29 cellular contexts compared by ENCODE assay signal in the genomic region with DNA sequence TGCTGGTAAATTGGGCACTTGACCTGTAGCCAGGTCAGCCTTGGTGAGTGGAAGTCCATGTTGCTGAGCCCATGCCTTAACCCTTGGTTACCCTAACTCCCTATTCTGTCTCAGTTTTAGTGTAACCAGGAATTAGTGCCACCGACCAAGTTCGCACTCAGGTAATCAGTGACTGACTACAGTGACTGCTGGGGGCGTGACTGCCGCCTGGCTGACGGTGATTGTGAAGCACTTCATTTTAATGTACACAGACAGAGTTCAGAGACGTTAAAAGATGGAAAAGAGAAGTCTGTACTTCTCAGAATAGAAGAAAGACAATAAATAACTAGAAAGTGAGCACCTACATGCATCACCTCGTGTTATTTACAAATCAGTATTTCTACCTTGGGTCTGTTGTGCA. TPM values are rescaled to one million over a fixed set of nuclear protein-coding genes. Genes with fewer than 3 reads are reported as not detected.
"Had no signal": no experiment of that assay in that cellular context is flagged by ENCODE, and none has a peak within 500 bp of the region (broad histone marks: within the 10 kb centered on the region; RNA-seq: fewer than 3 reads in every experiment).

No MANE protein-coding gene starts in this region.

- H3K4me3 ChIP-seq: PC-9, Peyer's patch, SJCRH30 had no signal

- ATAC-seq: HepG2, Right ventricle myocardium inferior, SK-N-SH treated with all-trans-retinoic acid at 6 μM for 48 hours had no signal

- H3K27ac ChIP-seq: HL-60, PC-9, Peyer's patch, SJCRH30 had no signal

- H3K27me3 ChIP-seq: Peyer's patch, SJCRH30 had no signal

- DNase-seq: KBM-7; MV-4-11; NCI-H1048; NCI-H1105; NCI-H1417; NCI-H1436 treated with DMSO at 0.1 percent for 48 hours; NCI-H1694; NCI-H187 treated with DMSO at 0.1 percent for 48 hours; NCI-H2029 treated with DMSO at 0.1 percent for 48 hours; NCI-H2107; NCI-H2227 treated with DMSO at 0.1 percent for 48 hours; NCI-H524; NCI-H526 treated with DMSO at 0.1 percent for 48 hours; NCI-H748 treated with DMSO at 0.1 percent for 48 hours; NK-92 treated with Interleukin-12 subunit alpha and Interleukin-12 subunit beta, amount 100 ng/mL, for 24 hours; PC-9; Peyer's patch; SHP77 treated with DMSO at 0.1 percent for 48 hours; T-helper 1 cell had no signal

- H3K4me3 Mint-ChIP-seq: IgD-negative memory B cell had no signal

- H3K36me3 Mint-ChIP-seq: IgD-negative memory B cell had no signal

- H3K27ac Mint-ChIP-seq: IgD-negative memory B cell had no signal

- H3K4me1 ChIP-seq: Peyer's patch, SJCRH30 had no signal

- H3K9me3 ChIP-seq: Peyer's patch, SJCRH30 had no signal

- H2AFZ ChIP-seq: PC-9 had no signal

- H3K9me3 Mint-ChIP-seq: IgD-negative memory B cell had no signal

- H3K4me2 ChIP-seq: PC-9 had no signal

- H3K36me3 ChIP-seq: Peyer's patch, SJCRH30 had no signal

RNA-seq across cellular contexts. Expression of a gene that starts 17.3 kb away (rescaled TPM):
- total RNA-seq: HepG2, MCF 10A, NCI-H460, SJCRH30 had no signal
- polyA plus RNA-seq: HepG2, IgD-negative memory B cell had no signal

RNA-seq across cellular contexts. Expression of a gene that starts 45.3 kb away (rescaled TPM):
- total RNA-seq: HepG2, HT-29, LHCN-M2, NCI-H460 had no signal
